In the genomic region with DNA sequence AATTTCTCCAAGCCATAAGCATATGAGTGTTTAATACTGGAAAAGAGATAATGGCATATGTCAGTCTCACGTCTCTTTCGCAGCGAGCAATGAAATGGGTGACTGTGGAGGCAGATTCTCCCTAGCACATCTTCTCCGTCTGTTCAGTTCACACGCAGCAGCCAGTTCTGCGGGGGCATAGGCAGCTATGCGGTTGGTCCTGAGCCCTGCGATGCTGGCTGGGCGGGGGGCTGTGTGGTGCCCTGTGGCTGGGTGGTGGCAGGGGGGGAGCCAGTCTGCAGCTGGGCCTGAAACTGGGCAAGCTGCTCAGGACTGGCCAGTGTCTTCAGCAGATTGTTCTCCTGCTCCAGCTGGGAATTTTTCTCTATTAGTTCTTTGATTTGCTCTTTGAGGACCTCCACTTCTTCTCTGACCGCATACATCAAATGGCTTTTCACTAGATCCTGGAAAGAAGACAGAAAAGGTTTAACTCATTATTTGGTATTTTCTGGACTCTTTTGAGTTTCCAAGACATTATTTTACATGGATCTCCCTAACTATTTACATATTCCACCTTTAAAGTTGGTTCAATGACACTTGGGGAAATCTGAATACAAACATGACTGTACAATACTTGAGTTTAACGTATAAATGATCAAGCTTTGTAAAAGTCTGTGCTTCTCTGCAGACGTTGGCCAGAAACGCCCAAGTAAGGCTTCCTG, we compare ENCODE assay signal across 8 cellular contexts.
A peak's percentile ranks its signal among the peaks of the same experiment; 100 is the strongest.
DNase-seq lines count a peak whose midpoint lies in the region; ATAC-seq and TF ChIP-seq lines count a peak whose summit lies in the region.

No MANE protein-coding gene starts in this region.

- no peak overlapping the region for H2BK12ac ChIP-seq in neuronal stem cell (ENCODE audit: low read length)

- H3K4ac ChIP-seq in neuronal stem cell (ENCODE audit: low read length): no peak overlapping the region

- H3K27ac ChIP-seq in BLaER1 (peak overlapping the region; percentile 99), esophagus (ENCODE audit: low read depth in 2 of 2, low read length in 1 of 2) (peak overlapping the region; percentile 58 to 92), neuronal stem cell (replicated peaks; ENCODE audit: low read length) (no peak overlapping the region)

- DNase-seq in neuronal stem cell (ENCODE audit: low spot score): no peak
- DNase-seq in 8988T: no peak
- no peak for DNase-seq in NCI-H2081 (lab: John Stamatoyannopoulos, UW)

- peak overlapping the region; percentile 13 for H2AK5ac ChIP-seq in neuronal stem cell (ENCODE audit: low read depth, low read length)

- no peak overlapping the region for H2AFZ ChIP-seq in neuronal stem cell (ENCODE audit: low read length)

- peaks cover 38% of the 10 kb centered on the region for H3K4me1 ChIP-seq in BLaER1
- no peaks in the 10 kb centered on the region for H3K4me1 ChIP-seq in esophagus (ENCODE audit: control insufficient read depth in 2 of 2, insufficient read depth in 2 of 2, low read length in 1 of 2)
- H3K4me1 ChIP-seq in neuronal stem cell (ENCODE audit: control insufficient read depth in 2 of 2, insufficient read depth in 1 of 2, low read depth in 1 of 2, low read length in 2 of 2): peaks cover 9 to 17% of the 10 kb centered on the region in 2 donors

- H2BK5ac ChIP-seq in neuronal stem cell (ENCODE audit: low read length): no peak overlapping the region

- no peak overlapping the region for H4K8ac ChIP-seq in neuronal stem cell (ENCODE audit: low read depth, low read length)

- ATAC-seq in HG02610 (IDR thresholded peaks at IDR 0.05; ENCODE audit: unreplicated experiment): no peak
- no peak for ATAC-seq in HG02840 (IDR thresholded peaks at IDR 0.05; ENCODE audit: low FRiP score, unreplicated experiment)

- WGBS in esophagus, 2 donors: 31 to 35% methylated on average over 13 of the region's 13 CpGs
- WGBS in neuronal stem cell (ENCODE audit: extremely low coverage in 2 of 2, insufficient read length in 2 of 2, insufficient replicate concordance in 1 of 2), 2 donors: no CpG with 5 or more reads among the region's 13 CpGs

- H3K4me3 ChIP-seq in BLaER1 (peak overlapping the region; percentile 85), esophagus (ENCODE audit: low read depth in 1 of 2, low read length in 2 of 2) (peak overlapping the region; percentile 47 to 88), neuronal stem cell (ENCODE audit: low read length in 2 of 2) (peak overlapping the region; percentile 77 to 97)

- no peak overlapping the region for H2BK15ac ChIP-seq in neuronal stem cell (ENCODE audit: low read length)

- H3K27me3 ChIP-seq in BLaER1: no peaks in the 10 kb centered on the region
- H3K27me3 ChIP-seq in esophagus (ENCODE audit: control insufficient read depth in 1 of 2, insufficient read depth in 2 of 2, low read length in 2 of 2): no peaks in the 10 kb centered on the region
- H3K27me3 ChIP-seq in neuronal stem cell (ENCODE audit: control insufficient read depth in 3 of 3, insufficient read depth in 3 of 3, low read depth in 1 of 3, low read length in 3 of 3): no peaks in the 10 kb centered on the region

- no peak overlapping the region for H2BK120ac ChIP-seq in neuronal stem cell (ENCODE audit: low read depth, low read length)

- no peak overlapping the region for H4K91ac ChIP-seq in neuronal stem cell (ENCODE audit: low read depth, low read length, poor library complexity)

- no peak overlapping the region for H3K14ac ChIP-seq in neuronal stem cell (ENCODE audit: low read length)

- peaks cover 6% of the 10 kb centered on the region for H3K79me1 ChIP-seq in neuronal stem cell (ENCODE audit: low read depth, low read length)

- H3K9me3 ChIP-seq in BLaER1 (no peaks in the 10 kb centered on the region), esophagus (ENCODE audit: control insufficient read depth in 2 of 2, insufficient read depth in 1 of 2, low read depth in 1 of 2, low read length in 1 of 2) (no peaks in the 10 kb centered on the region), neuronal stem cell (replicated peaks in 1 of 2; ENCODE audit: control insufficient read depth in 2 of 2, insufficient read depth in 1 of 2, low read depth in 1 of 2, low read length in 2 of 2) (no peaks in the 10 kb centered on the region)

- H3K9ac ChIP-seq in BLaER1 (peak overlapping the region; percentile 98), neuronal stem cell (ENCODE audit: low read depth, low read length, poor library complexity) (peak overlapping the region; percentile 85)

- peaks cover 27% of the 10 kb centered on the region for H4K20me1 ChIP-seq in BLaER1

- no peak overlapping the region for H3K23ac ChIP-seq in neuronal stem cell (ENCODE audit: low read depth, low read length, poor library complexity)

- peak overlapping the region; percentile 16 for H3K18ac ChIP-seq in neuronal stem cell (ENCODE audit: low read length)

- H3K4me2 ChIP-seq in BLaER1 (peak overlapping the region; percentile 84), neuronal stem cell (ENCODE audit: insufficient read depth, low read length, poor library complexity, severe bottlenecking) (peak overlapping the region; percentile 64)

- peaks cover 24% of the 10 kb centered on the region for H3K36me3 ChIP-seq in BLaER1
- peaks cover 3 to 6% of the 10 kb centered on the region in 2 donors for H3K36me3 ChIP-seq in esophagus (ENCODE audit: control insufficient read depth in 2 of 2, insufficient read depth in 2 of 2, low read length in 1 of 2)
- peaks cover 13 to 36% of the 10 kb centered on the region in 2 donors for H3K36me3 ChIP-seq in neuronal stem cell (replicated peaks in 1 of 2; ENCODE audit: control insufficient read depth in 2 of 2, insufficient read depth in 2 of 2, low read length in 2 of 2)

TF ChIP-seq in PFSK-1, 5 proteins besides CTCF, POLR2A, EP300 and RAD21:
- TF ChIP-seq FOXP2 (optimal IDR thresholded peaks at IDR 0.05; ENCODE audit: borderline replicate concordance, extremely low read depth, extremely low read length, insufficient read depth) (no peak), POLR2AphosphoS5 (IDR thresholded peaks at IDR 0.05; ENCODE audit: low read depth, low read length) (0 out of 2 replicates have a peak, but pooled peaks have one; percentile 2)
